ENCODE assay signal across 24 cellular contexts in genomic region chr16:72807287-72807686, GRCh38.
"Had no signal": no experiment of that assay in that cellular context is flagged by ENCODE, and none has a peak within 500 bp of the region (broad histone marks: within the 10 kb centered on the region; RNA-seq: fewer than 3 reads in every experiment).

No MANE protein-coding gene starts in this region.

- H3K27ac ChIP-seq: colonic mucosa, dorsolateral prefrontal cortex, esophagus muscularis mucosa, gastrocnemius medialis, left ventricle myocardium inferior, psoas muscle, right atrium auricular region, VCaP had no signal

- DNase-seq: activated CD4-positive, alpha-beta memory T cell treated with anti-CD3 and anti-CD28 coated beads, Interleukin-2, amount 10 ng/mL, durations not matched to agents 7 days and 5 days; activated CD4-positive, alpha-beta T cell treated with anti-CD3 and anti-CD28 coated beads, Interleukin-2, amount 10 ng/mL, durations not matched to agents 24 days and 14 days; activated effector memory CD4-positive, alpha-beta T cell treated with Interleukin-2 at 50 U/mL for 16 hours; activated naive CD4-positive, alpha-beta T cell treated with anti-CD3 and anti-CD28 coated beads for 36 hours; activated naive CD8-positive, alpha-beta T cell treated with anti-CD3 and anti-CD28 coated beads, Interleukin-2, amount 10 ng/mL, durations not matched to agents 7 days and 5 days; activated T-cell treated with anti-CD3 and anti-CD28 coated beads, Interleukin-2, amount 50 U/mL, for 72 hours; amniotic stem cell; colonic mucosa; dorsolateral prefrontal cortex; effector memory CD8-positive, alpha-beta T cell; gastrocnemius medialis; head of caudate nucleus; hypothalamus; left ventricle myocardium inferior; mammary epithelial cell; midbrain; natural killer cell; psoas muscle; stimulated activated CD4-positive, alpha-beta T cell treated with anti-CD3 and anti-CD28 coated beads, Interleukin-4, amount 100 ng/mL, for 4 hours; stimulated activated naive CD8-positive, alpha-beta T cell treated with anti-CD3 and anti-CD28 coated beads, Interleukin-15, Interleukin-2, amounts not matched to agents 100 U/mL and 50 U/mL, for 24 hours had no signal

- H3K27me3 ChIP-seq: colonic mucosa, dorsolateral prefrontal cortex, esophagus muscularis mucosa, gastrocnemius medialis, right atrium auricular region had no signal

- ATAC-seq: activated CD4-positive, CD25-positive, alpha-beta regulatory T cell treated with anti-CD3 and anti-CD28 coated beads, Interleukin-2, amount 50 U/mL, for 24 hours; activated T-cell treated with anti-CD3 and anti-CD28 coated beads, Interleukin-2, amount 50 U/mL, for 72 hours; effector memory CD8-positive, alpha-beta T cell; gastrocnemius medialis; natural killer cell; psoas muscle; stimulated activated naive CD8-positive, alpha-beta T cell treated with anti-CD3 and anti-CD28 coated beads, Interleukin-15, Interleukin-2, amounts not matched to agents 100 U/mL and 50 U/mL, for 24 hours had no signal

- H3K4me3 ChIP-seq: colonic mucosa, dorsolateral prefrontal cortex, esophagus muscularis mucosa, gastrocnemius medialis, left ventricle myocardium inferior, psoas muscle, right atrium auricular region had no signal

- H3K36me3 ChIP-seq: colonic mucosa had no signal

- H3K9me3 ChIP-seq: colonic mucosa, esophagus muscularis mucosa, gastrocnemius medialis, left ventricle myocardium inferior, psoas muscle, right atrium auricular region had no signal

- H3K4me1 ChIP-seq: colonic mucosa, gastrocnemius medialis, psoas muscle had no signal
